ENCODE assay signal across 8 cellular contexts in the genomic region with DNA sequence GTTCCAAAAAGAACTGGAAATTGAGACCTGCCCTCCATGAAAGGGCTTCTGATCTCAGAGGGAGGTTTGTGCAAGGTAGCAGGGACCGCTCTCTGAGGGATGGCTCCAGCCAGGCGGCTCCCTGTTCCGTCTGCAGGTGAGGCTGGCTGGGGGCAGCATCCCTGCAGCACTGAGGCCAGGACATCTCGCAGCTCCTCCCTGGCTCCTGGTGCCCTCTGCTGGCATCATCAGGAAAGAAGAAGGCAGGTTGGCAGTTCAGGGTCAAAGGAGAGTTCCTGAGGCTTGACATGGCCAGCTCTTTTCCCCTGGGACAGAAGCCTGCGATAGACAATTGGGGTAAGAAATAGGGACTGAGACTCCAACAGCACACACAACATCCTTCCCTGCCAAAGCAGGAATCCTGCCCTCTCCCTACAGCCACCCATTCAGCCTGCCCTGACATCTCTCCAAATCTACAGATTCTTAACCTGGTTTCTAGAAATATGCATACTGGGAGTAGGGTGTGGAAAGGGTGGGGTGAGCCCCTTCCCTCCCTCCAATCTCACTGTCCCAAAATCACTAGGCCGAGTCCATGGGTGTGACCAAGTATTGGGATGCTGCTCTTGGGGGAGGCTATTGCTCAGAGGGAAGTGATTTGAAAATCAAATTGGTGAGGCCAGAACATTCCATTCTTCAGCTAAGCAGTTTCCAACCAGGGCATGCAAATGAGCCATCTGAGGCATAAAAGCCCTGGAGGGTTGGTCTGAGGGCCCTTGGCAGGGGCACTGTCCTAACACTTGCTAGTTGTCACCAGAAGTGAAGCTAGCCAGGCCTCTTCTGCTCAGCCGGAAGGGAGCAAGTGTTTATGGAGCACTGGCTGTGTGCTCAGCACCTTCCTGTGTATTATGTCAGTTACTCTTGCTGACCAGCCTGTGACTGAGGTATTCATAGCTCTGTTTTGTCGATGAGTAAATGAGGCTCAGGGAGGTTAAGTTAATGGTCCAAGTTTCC.
DNase-seq lines count a peak whose midpoint lies in the region; ATAC-seq and TF ChIP-seq lines count a peak whose summit lies in the region.

No MANE protein-coding gene starts in this region.

- H3K4me1 ChIP-seq in GM23248 (ENCODE audit: insufficient read depth), result no peaks in the 10 kb centered on the region

- H3K9me2 ChIP-seq in GM23248 (ENCODE audit: insufficient read depth), result no peaks in the 10 kb centered on the region

- H3K4me3 ChIP-seq in AG04450 (ENCODE audit: low read depth, low read length) (no peak overlapping the region), GM23248 (no peak overlapping the region), WERI-Rb-1 (ENCODE audit: low read depth, low read length) (no peak overlapping the region), kidney epithelial cell (ENCODE audit: low read depth, low read length) (no peak overlapping the region)

- DNase-seq in AG04450 (ENCODE audit: low read depth, low spot score) (no peak), GM23248 (peak; percentile 32), WERI-Rb-1 (peak; percentile 54), kidney epithelial cell (ENCODE audit: low read depth) (no peak), germinal center (ENCODE audit: low spot score) (no peak)

- H3K9ac ChIP-seq in GM23248, result no peak overlapping the region

- ATAC-seq in HG03196 (IDR thresholded peaks at IDR 0.05; ENCODE audit: unreplicated experiment) (no peak), GM19328 (IDR thresholded peaks at IDR 0.05; ENCODE audit: unreplicated experiment) (no peak), HG03108 (IDR thresholded peaks at IDR 0.05; ENCODE audit: unreplicated experiment) (no peak)

- POLR2A ChIA-PET in AG04450 (lab: Yijun Ruan, JAX), result no interaction called here

- WGBS in GM23248 (ENCODE audit: low coverage in 1 of 2, low lambda C conversion rate in 2 of 2, missing lambda C conversion rate in 2 of 2), 2 experiments, result 44 to 49% methylated on average over 8 of the region's 8 CpGs

- no peaks in the 10 kb centered on the region for H3K36me3 ChIP-seq in GM23248 (ENCODE audit: low read depth)
- H3K36me3 ChIP-seq in WERI-Rb-1, result no peaks in the 10 kb centered on the region
- no peaks in the 10 kb centered on the region for H3K36me3 ChIP-seq in kidney epithelial cell (ENCODE audit: control insufficient read depth, insufficient read depth, low read length)

- H3K27ac ChIP-seq in AG04450 (ENCODE audit: low read depth, low read length) (no peak overlapping the region), GM23248 (no peak overlapping the region), WERI-Rb-1 (peak overlapping the region; percentile 90)

- CTCF ChIA-PET in AG04450 (lab: Charles Lee), result interaction anchor here (0.6 to 1.3 kb wide), 5 partner anchors 12 to 256 kb away, joined by 3 to 6 read pairs (median 3); no protein-coding TSS in a partner anchor

- H3K4me2 ChIP-seq in GM23248 (ENCODE audit: unreplicated experiment), result no peak overlapping the region

- H4K20me1 ChIP-seq in GM23248 (ENCODE audit: insufficient read depth), result no peaks in the 10 kb centered on the region

- H3K9me3 ChIP-seq in AG04450 (ENCODE audit: control insufficient read depth, insufficient read depth, low read length), result no peaks in the 10 kb centered on the region; the same call in 1 of the 2 replicates
- H3K9me3 ChIP-seq in GM23248 (ENCODE audit: low read depth), result no peaks in the 10 kb centered on the region
- no peaks in the 10 kb centered on the region for H3K9me3 ChIP-seq in WERI-Rb-1 (ENCODE audit: severe bottlenecking)

- TF ChIP-seq CTCF in AG04450 (IDR thresholded peaks at IDR 0.05; ENCODE audit: low read depth, low read length) (peak; percentile 34), WERI-Rb-1 (IDR thresholded peaks at IDR 0.05; ENCODE audit: low read depth, low read length) (peak; percentile 65), kidney epithelial cell (IDR thresholded peaks at IDR 0.05; ENCODE audit: insufficient read depth, low read length, poor library complexity, severe bottlenecking) (peak; percentile 52)

- in situ Hi-C loops in GM23248 (cut with MboI), result loop anchor here (25.0 kb wide), 2 partner anchors 613 to 762 kb away; a partner anchor contains a TSS

- H2AFZ ChIP-seq in GM23248, result no peak overlapping the region

- H3K27me3 ChIP-seq in AG04450 (ENCODE audit: control insufficient read depth, insufficient read depth, low read length) (peaks cover 41% of the 10 kb centered on the region), GM23248 (replicated peaks; ENCODE audit: insufficient read depth) (peaks cover 6% of the 10 kb centered on the region), WERI-Rb-1 (ENCODE audit: insufficient read depth, low read depth, severe bottlenecking) (no peaks in the 10 kb centered on the region), kidney epithelial cell (ENCODE audit: control insufficient read depth, insufficient read depth, low read length) (peaks cover 13% of the 10 kb centered on the region)

- H3K79me2 ChIP-seq in GM23248 (ENCODE audit: insufficient read depth), result no peaks in the 10 kb centered on the region

- H3F3A ChIP-seq in GM23248 (ENCODE audit: insufficient read depth), result no peaks in the 10 kb centered on the region

Comparison
In these comparisons a context has a peak if more than half of its experiments do, and no peak if none do; other contexts are left out.
1. DNase-seq: peak in GM23248 (single experiment) and WERI-Rb-1 (single experiment); none in AG04450 (single experiment), kidney epithelial cell (single experiment) and germinal center (single experiment).
2. Peak in every context shown above with its lines, with median percentiles within 50 percentile points of each other: CTCF ChIP-seq.